1 cellular context compared by ENCODE assay signal in the genomic region with DNA sequence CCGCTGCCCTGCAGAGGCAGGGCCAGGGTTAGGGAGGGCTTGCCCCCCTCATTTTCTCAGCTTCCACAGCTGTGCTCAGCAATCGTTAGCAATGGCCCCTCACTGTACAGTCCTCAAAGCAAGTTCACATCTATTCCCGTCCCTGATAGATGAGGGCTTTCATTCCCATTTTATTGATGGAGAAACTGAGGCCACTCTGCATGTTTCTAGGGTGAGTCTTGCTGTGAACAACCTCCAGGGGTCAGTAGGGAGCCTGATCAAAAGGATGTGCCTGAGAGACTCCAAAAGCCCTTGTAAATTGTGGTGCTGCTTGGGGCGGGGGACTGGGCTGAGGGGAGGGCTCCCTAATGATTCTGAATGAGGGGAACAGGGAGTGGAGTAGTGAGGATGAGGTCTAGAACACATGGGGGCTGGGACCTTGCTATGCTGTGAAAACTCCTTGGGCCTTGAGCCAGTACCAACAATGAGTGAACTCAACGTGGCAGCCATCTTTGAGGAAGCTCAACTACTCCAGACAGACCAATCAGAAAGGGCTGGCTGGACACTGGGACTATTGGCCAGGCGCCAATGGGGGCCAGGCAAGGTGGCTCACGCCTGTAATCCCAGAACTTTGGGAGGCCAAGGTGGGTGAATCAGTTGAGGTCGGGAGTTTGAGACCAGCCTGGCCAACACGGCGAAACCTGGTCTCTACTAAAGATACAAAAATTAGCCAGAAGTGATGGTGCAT.
A peak's percentile ranks its signal among the peaks of the same experiment; 100 is the strongest.
TF ChIP-seq lines count a peak whose summit lies in the region.

No MANE protein-coding gene starts in this region.

TF ChIP-seq in H1, 55 proteins besides CTCF, POLR2A, EP300 and RAD21 (continued from another document):
- TF ChIP-seq KDM1A (IDR thresholded peaks at IDR 0.05; ENCODE audit: borderline replicate concordance, low read length) = peak; percentile 95
- TF ChIP-seq, protein P1, sequence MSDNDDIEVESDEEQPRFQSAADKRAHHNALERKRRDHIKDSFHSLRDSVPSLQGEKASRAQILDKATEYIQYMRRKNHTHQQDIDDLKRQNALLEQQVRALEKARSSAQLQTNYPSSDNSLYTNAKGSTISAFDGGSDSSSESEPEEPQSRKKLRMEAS (IDR thresholded peaks at IDR 0.05) = no peak
- TF ChIP-seq TEAD4 (IDR thresholded peaks at IDR 0.05; ENCODE audit: low read depth, low read length) = no peak
- TF ChIP-seq RNF2 (IDR thresholded peaks at IDR 0.05; ENCODE audit: borderline replicate concordance, low read depth, low read length, missing control alignments, poor library complexity, severe bottlenecking) = no peak
- peak; percentile 79 for TF ChIP-seq YY1 (IDR thresholded peaks at IDR 0.05; ENCODE audit: low read depth, low read length)
- TF ChIP-seq GTF2F1 (IDR thresholded peaks at IDR 0.05; ENCODE audit: borderline replicate concordance, low read depth, low read length) = no peak
- TF ChIP-seq FOSL1 (IDR thresholded peaks at IDR 0.05; ENCODE audit: insufficient read depth, low read depth, low read length) = no peak
- TF ChIP-seq JUND (IDR thresholded peaks at IDR 0.05; ENCODE audit: low read length) = no peak
- no peak for TF ChIP-seq SP1 (IDR thresholded peaks at IDR 0.05; ENCODE audit: low read depth, low read length)
- TF ChIP-seq KDM5A (IDR thresholded peaks at IDR 0.05; ENCODE audit: low read length) = no peak
- no peak for TF ChIP-seq PHF8 (conservative IDR thresholded peaks at IDR 0.05; ENCODE audit: low read depth, low read length)
- no peak for TF ChIP-seq CTBP2 (IDR thresholded peaks at IDR 0.05; ENCODE audit: borderline replicate concordance, insufficient read depth, insufficient read length, low read length)
